In the genomic region with DNA sequence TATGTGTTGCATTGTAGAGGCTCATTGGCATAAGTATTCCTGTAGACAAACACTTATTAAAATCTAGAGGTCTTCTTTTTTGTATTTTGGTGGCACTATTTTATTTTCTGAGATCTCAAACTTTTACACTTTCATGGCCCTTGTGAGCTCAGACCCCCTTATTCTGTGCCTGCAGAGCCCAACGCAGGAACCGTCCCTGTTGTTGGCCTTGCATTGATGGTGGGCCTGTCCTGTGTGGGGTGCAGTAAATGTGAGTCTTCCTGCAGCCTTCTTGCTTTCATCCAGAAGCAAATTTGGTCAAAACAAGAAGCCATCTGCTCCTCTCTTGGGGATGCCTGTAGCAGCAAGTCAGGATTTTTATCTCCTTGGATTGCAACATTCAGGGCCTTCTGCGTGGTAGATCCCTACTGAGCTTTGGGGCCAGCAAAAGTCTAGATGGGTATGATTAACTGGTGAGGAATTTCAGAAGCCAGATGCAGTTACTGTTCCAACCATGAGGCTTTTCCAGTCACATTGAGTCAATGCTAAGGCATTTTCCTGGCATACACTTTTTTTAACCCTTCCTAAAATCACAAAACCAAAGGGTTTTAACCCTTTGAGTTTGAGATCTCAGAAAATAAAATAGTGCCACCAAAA, we compare ENCODE assay signal across 2 cellular contexts.
TF ChIP-seq lines count a peak whose summit lies in the region.

No MANE protein-coding gene starts in this region.

TF ChIP-seq in HEK293, 187 proteins besides CTCF, POLR2A, EP300 and RAD21 (continued from another document and continues in another):
- TF ChIP-seq, protein P1, sequence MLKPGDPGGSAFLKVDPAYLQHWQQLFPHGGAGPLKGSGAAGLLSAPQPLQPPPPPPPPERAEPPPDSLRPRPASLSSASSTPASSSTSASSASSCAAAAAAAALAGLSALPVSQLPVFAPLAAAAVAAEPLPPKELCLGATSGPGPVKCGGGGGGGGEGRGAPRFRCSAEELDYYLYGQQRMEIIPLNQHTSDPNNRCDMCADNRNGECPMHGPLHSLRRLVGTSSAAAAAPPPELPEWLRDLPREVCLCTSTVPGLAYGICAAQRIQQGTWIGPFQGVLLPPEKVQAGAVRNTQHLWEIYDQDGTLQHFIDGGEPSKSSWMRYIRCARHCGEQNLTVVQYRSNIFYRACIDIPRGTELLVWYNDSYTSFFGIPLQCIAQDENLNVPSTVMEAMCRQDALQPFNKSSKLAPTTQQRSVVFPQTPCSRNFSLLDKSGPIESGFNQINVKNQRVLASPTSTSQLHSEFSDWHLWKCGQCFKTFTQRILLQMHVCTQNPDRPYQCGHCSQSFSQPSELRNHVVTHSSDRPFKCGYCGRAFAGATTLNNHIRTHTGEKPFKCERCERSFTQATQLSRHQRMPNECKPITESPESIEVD (tag by site-specific recombination; IDR thresholded peaks at IDR 0.05), result no peak
- TF ChIP-seq ZNF366 (tag by site-specific recombination; conservative IDR thresholded peaks at IDR 0.05) (0 out of 2 replicates have a peak, but pooled peaks have one; percentile 16), FEZF1 (tag by site-specific recombination; IDR thresholded peaks at IDR 0.05) (peak; percentile 53), ZNF133 (tag by site-specific recombination; IDR thresholded peaks at IDR 0.05) (no peak), OSR2 (tag by site-specific recombination; IDR thresholded peaks at IDR 0.05) (peak; percentile 89), ZNF473 (tag by site-specific recombination; IDR thresholded peaks at IDR 0.05) (no peak), ZBTB21 (tag by site-specific recombination; IDR thresholded peaks at IDR 0.05) (no peak), ZNF311 (tag by site-specific recombination; IDR thresholded peaks at IDR 0.05; ENCODE audit: borderline replicate concordance) (no peak), ZNF416 (tag by site-specific recombination; IDR thresholded peaks at IDR 0.05) (no peak), ZNF837 (tag by site-specific recombination; IDR thresholded peaks at IDR 0.05) (no peak), ZIC2 (tag by site-specific recombination; IDR thresholded peaks at IDR 0.05) (no peak), ZNF239 (tag by site-specific recombination; IDR thresholded peaks at IDR 0.05) (no peak)
- TF ChIP-seq, protein P2, sequence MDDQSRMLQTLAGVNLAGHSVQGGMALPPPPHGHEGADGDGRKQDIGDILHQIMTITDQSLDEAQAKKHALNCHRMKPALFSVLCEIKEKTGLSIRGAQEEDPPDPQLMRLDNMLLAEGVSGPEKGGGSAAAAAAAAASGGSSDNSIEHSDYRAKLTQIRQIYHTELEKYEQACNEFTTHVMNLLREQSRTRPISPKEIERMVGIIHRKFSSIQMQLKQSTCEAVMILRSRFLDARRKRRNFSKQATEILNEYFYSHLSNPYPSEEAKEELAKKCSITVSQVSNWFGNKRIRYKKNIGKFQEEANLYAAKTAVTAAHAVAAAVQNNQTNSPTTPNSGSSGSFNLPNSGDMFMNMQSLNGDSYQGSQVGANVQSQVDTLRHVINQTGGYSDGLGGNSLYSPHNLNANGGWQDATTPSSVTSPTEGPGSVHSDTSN (CRISPR knock-in tag; IDR thresholded peaks at IDR 0.05), result no peak
- TF ChIP-seq, protein P3, sequence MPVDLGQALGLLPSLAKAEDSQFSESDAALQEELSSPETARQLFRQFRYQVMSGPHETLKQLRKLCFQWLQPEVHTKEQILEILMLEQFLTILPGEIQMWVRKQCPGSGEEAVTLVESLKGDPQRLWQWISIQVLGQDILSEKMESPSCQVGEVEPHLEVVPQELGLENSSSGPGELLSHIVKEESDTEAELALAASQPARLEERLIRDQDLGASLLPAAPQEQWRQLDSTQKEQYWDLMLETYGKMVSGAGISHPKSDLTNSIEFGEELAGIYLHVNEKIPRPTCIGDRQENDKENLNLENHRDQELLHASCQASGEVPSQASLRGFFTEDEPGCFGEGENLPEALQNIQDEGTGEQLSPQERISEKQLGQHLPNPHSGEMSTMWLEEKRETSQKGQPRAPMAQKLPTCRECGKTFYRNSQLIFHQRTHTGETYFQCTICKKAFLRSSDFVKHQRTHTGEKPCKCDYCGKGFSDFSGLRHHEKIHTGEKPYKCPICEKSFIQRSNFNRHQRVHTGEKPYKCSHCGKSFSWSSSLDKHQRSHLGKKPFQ (tag by site-specific recombination; IDR thresholded peaks at IDR 0.05), result no peak
- TF ChIP-seq, protein P4, sequence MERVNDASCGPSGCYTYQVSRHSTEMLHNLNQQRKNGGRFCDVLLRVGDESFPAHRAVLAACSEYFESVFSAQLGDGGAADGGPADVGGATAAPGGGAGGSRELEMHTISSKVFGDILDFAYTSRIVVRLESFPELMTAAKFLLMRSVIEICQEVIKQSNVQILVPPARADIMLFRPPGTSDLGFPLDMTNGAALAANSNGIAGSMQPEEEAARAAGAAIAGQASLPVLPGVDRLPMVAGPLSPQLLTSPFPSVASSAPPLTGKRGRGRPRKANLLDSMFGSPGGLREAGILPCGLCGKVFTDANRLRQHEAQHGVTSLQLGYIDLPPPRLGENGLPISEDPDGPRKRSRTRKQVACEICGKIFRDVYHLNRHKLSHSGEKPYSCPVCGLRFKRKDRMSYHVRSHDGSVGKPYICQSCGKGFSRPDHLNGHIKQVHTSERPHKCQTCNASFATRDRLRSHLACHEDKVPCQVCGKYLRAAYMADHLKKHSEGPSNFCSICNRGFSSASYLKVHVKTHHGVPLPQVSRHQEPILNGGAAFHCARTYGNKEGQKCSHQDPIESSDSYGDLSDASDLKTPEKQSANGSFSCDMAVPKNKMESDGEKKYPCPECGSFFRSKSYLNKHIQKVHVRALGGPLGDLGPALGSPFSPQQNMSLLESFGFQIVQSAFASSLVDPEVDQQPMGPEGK (tag by site-specific recombination; IDR thresholded peaks at IDR 0.05), result no peak
- TF ChIP-seq, protein P5, sequence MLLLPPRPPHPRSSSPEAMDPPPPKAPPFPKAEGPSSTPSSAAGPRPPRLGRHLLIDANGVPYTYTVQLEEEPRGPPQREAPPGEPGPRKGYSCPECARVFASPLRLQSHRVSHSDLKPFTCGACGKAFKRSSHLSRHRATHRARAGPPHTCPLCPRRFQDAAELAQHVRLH (tag by site-specific recombination; IDR thresholded peaks at IDR 0.05), result no peak
- TF ChIP-seq, protein P6, sequence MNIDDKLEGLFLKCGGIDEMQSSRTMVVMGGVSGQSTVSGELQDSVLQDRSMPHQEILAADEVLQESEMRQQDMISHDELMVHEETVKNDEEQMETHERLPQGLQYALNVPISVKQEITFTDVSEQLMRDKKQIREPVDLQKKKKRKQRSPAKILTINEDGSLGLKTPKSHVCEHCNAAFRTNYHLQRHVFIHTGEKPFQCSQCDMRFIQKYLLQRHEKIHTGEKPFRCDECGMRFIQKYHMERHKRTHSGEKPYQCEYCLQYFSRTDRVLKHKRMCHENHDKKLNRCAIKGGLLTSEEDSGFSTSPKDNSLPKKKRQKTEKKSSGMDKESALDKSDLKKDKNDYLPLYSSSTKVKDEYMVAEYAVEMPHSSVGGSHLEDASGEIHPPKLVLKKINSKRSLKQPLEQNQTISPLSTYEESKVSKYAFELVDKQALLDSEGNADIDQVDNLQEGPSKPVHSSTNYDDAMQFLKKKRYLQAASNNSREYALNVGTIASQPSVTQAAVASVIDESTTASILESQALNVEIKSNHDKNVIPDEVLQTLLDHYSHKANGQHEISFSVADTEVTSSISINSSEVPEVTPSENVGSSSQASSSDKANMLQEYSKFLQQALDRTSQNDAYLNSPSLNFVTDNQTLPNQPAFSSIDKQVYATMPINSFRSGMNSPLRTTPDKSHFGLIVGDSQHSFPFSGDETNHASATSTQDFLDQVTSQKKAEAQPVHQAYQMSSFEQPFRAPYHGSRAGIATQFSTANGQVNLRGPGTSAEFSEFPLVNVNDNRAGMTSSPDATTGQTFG (tag by site-specific recombination; IDR thresholded peaks at IDR 0.05; ENCODE audit: borderline replicate concordance), result no peak

TF ChIP-seq in SK-N-SH treated with all-trans-retinoic acid at 6 μM for 48 hours, 23 proteins besides CTCF, POLR2A, EP300 and RAD21 (continued from another document):
- TF ChIP-seq, protein P7, sequence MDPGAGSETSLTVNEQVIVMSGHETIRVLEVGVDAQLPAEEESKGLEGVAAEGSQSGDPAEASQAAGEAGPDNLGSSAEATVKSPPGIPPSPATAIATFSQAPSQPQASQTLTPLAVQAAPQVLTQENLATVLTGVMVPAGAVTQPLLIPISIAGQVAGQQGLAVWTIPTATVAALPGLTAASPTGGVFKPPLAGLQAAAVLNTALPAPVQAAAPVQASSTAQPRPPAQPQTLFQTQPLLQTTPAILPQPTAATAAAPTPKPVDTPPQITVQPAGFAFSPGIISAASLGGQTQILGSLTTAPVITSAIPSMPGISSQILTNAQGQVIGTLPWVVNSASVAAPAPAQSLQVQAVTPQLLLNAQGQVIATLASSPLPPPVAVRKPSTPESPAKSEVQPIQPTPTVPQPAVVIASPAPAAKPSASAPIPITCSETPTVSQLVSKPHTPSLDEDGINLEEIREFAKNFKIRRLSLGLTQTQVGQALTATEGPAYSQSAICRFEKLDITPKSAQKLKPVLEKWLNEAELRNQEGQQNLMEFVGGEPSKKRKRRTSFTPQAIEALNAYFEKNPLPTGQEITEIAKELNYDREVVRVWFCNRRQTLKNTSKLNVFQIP (CRISPR knock-in tag; IDR thresholded peaks at IDR 0.05; ENCODE audit: borderline replicate concordance, low read depth), result 0 out of 2 replicates have a peak, but pooled peaks have one; percentile 48
- TF ChIP-seq BACH2 (CRISPR knock-in tag; IDR thresholded peaks at IDR 0.05; ENCODE audit: borderline replicate concordance) (no peak), ZFP30 (CRISPR knock-in tag; IDR thresholded peaks at IDR 0.05) (no peak), ZNF565 (CRISPR knock-in tag; conservative IDR thresholded peaks at IDR 0.05; ENCODE audit: low read depth) (no peak), SNAI2 (CRISPR knock-in tag; IDR thresholded peaks at IDR 0.05) (peak; percentile 46; the same call in 1 of the 2 replicates), TCF4 (CRISPR knock-in tag; IDR thresholded peaks at IDR 0.05; ENCODE audit: borderline replicate concordance) (no peak), CSDC2 (CRISPR knock-in tag; IDR thresholded peaks at IDR 0.05) (no peak), OSR1 (CRISPR knock-in tag; IDR thresholded peaks at IDR 0.05) (no peak)
- TF ChIP-seq, protein P8, sequence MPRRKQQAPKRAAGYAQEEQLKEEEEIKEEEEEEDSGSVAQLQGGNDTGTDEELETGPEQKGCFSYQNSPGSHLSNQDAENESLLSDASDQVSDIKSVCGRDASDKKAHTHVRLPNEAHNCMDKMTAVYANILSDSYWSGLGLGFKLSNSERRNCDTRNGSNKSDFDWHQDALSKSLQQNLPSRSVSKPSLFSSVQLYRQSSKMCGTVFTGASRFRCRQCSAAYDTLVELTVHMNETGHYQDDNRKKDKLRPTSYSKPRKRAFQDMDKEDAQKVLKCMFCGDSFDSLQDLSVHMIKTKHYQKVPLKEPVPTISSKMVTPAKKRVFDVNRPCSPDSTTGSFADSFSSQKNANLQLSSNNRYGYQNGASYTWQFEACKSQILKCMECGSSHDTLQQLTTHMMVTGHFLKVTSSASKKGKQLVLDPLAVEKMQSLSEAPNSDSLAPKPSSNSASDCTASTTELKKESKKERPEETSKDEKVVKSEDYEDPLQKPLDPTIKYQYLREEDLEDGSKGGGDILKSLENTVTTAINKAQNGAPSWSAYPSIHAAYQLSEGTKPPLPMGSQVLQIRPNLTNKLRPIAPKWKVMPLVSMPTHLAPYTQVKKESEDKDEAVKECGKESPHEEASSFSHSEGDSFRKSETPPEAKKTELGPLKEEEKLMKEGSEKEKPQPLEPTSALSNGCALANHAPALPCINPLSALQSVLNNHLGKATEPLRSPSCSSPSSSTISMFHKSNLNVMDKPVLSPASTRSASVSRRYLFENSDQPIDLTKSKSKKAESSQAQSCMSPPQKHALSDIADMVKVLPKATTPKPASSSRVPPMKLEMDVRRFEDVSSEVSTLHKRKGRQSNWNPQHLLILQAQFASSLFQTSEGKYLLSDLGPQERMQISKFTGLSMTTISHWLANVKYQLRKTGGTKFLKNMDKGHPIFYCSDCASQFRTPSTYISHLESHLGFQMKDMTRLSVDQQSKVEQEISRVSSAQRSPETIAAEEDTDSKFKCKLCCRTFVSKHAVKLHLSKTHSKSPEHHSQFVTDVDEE (CRISPR knock-in tag; IDR thresholded peaks at IDR 0.05), result no peak
- TF ChIP-seq, protein P9, sequence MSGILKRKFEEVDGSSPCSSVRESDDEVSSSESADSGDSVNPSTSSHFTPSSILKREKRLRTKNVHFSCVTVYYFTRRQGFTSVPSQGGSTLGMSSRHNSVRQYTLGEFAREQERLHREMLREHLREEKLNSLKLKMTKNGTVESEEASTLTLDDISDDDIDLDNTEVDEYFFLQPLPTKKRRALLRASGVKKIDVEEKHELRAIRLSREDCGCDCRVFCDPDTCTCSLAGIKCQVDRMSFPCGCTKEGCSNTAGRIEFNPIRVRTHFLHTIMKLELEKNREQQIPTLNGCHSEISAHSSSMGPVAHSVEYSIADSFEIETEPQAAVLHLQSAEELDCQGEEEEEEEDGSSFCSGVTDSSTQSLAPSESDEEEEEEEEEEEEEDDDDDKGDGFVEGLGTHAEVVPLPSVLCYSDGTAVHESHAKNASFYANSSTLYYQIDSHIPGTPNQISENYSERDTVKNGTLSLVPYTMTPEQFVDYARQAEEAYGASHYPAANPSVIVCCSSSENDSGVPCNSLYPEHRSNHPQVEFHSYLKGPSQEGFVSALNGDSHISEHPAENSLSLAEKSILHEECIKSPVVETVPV (CRISPR knock-in tag; IDR thresholded peaks at IDR 0.05), result no peak
- TF ChIP-seq, protein P10, sequence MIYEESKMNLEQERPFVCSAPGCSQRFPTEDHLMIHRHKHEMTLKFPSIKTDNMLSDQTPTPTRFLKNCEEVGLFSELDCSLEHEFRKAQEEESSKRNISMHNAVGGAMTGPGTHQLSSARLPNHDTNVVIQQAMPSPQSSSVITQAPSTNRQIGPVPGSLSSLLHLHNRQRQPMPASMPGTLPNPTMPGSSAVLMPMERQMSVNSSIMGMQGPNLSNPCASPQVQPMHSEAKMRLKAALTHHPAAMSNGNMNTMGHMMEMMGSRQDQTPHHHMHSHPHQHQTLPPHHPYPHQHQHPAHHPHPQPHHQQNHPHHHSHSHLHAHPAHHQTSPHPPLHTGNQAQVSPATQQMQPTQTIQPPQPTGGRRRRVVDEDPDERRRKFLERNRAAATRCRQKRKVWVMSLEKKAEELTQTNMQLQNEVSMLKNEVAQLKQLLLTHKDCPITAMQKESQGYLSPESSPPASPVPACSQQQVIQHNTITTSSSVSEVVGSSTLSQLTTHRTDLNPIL (CRISPR knock-in tag; IDR thresholded peaks at IDR 0.05; ENCODE audit: low read depth), result 0 out of 2 replicates have a peak, but pooled peaks have one; percentile 31
